In the genomic region with DNA sequence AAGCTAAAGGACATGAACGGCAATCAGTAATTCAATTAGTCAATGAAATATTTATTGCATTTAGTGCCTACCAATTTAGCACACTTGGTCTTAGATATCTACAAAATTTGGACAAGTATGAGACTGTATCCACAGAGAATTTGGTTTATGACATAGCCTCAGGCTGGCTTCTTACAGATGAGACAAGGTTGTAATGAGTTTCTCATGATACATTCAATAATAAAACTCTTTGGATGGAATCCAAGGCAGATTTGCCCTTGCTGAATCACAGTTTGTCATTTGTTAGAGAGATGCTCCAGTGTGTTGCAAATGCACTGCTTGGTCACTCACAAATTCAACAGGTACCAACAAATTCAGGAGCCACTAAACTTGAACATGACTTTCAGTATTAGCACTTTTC, we compare ENCODE assay signal across 19 cellular contexts.
A peak's percentile ranks its signal among the peaks of the same experiment; 100 is the strongest.
DNase-seq lines count a peak whose midpoint lies in the region; TF ChIP-seq lines count a peak whose summit lies in the region.
"Had no signal": no experiment of that assay in that cellular context is flagged by ENCODE, and none has a peak within 500 bp of the region (broad histone marks: within the 10 kb centered on the region; RNA-seq: fewer than 3 reads in every experiment).

No MANE protein-coding gene starts in this region.

- H3K36me3 ChIP-seq in HEK293 (ENCODE audit: control insufficient read depth in 2 of 2, insufficient read depth in 1 of 2, low read length in 2 of 2) (no peaks in the 10 kb centered on the region), SK-N-MC (ENCODE audit: insufficient read depth, low read length) (no peaks in the 10 kb centered on the region)

- in situ Hi-C loops in Caki2 (cut with HindIII; ENCODE audit: low pct_unique_long_range_greater_than_20kb, low sequenced_read_pairs): no loop called here

- H3K27ac ChIP-seq in HEK293 (ENCODE audit: extremely low read depth, low read depth, low read length) (no peak overlapping the region), SK-N-MC (no peak overlapping the region)
- H3K27ac ChIP-seq: PC-9 had no signal

- no peaks in the 10 kb centered on the region for H3K4me1 ChIP-seq in HEK293 (ENCODE audit: control insufficient read depth, insufficient read depth, low read length)

- DNase-seq in Caki2 (ENCODE audit: low read depth) (peak; percentile 3), SK-N-MC (ENCODE audit: low read depth, low spot score) (peak; percentile 88), foreskin melanocyte (peak; percentile 44), GM03348 (ENCODE audit: low spot score) (no peak), amniotic stem cell (lab: John Stamatoyannopoulos, UW) (no peak), NCI-H1694 (lab: John Stamatoyannopoulos, UW) (no peak)
- DNase-seq: activated CD8-positive, alpha-beta memory T cell treated with anti-CD3 and anti-CD28 coated beads for 24 hours; activated T-cell treated with anti-CD3 and anti-CD28 coated beads, Interleukin-2, amount 50 U/mL, for 1 hour; CD4-positive, CD25-positive, alpha-beta regulatory T cell; DMS 273 treated with DMSO at 0.1 percent for 48 hours; GDM1; GOT3; NCI-H1092; NCI-H187 treated with DMSO at 0.1 percent for 48 hours; NCI-H2227 treated with DMSO at 0.1 percent for 48 hours; PC-9; SIG-M5 had no signal

- no peaks in the 10 kb centered on the region for H3K9me3 ChIP-seq in HEK293 (ENCODE audit: control insufficient read depth, insufficient read depth, low read depth, low read length)
- no peaks in the 10 kb centered on the region for H3K9me3 ChIP-seq in SK-N-MC (ENCODE audit: low read depth, low read length)

- POLR2A ChIA-PET in HEK293 (lab: Yijun Ruan, JAX): no interaction called here

- CTCF ChIA-PET in HEK293 (lab: Yijun Ruan, JAX): interaction anchor here (0.7 kb wide), 1 partner anchor 39 kb away, joined by 3 read pairs; no protein-coding TSS in a partner anchor

- no peak for TF ChIP-seq CTCF in HEK293 (tag by site-specific recombination; IDR thresholded peaks at IDR 0.05)

- H3K4me3 ChIP-seq in HEK293 (ENCODE audit: low read depth, low read length): no peak overlapping the region
- H3K4me3 ChIP-seq in SK-N-MC: no peak overlapping the region
- H3K4me3 ChIP-seq: lung, PC-9 had no signal

- H3K9ac ChIP-seq in SK-N-MC (ENCODE audit: insufficient read length): no peak overlapping the region

TF ChIP-seq in HEK293, 187 proteins besides CTCF, POLR2A, EP300 and RAD21:
- TF ChIP-seq SCRT2 (tag by site-specific recombination; IDR thresholded peaks at IDR 0.05): 0 out of 2 replicates have a peak, but pooled peaks have one; percentile 18
- no peak for TF ChIP-seq IKZF3 (tag by site-specific recombination; IDR thresholded peaks at IDR 0.05)
- no peak for TF ChIP-seq ZNF624 (tag by site-specific recombination; IDR thresholded peaks at IDR 0.05)
- no peak for TF ChIP-seq KLF16 (tag by site-specific recombination; IDR thresholded peaks at IDR 0.05)
- no peak for TF ChIP-seq ZNF175 (tag by site-specific recombination; IDR thresholded peaks at IDR 0.05)
- TF ChIP-seq ZNF677 (tag by site-specific recombination; IDR thresholded peaks at IDR 0.05): no peak

Comparison
In these comparisons a context has a peak if more than half of its experiments do, and no peak if none do; other contexts are left out.
1. DNase-seq: peak in Caki2 (single experiment), SK-N-MC (single experiment) and foreskin melanocyte (single experiment); none in GM03348 (single experiment), amniotic stem cell (single experiment) and NCI-H1694 (single experiment).